Comparison of ENCODE assay signal across 8 cellular contexts in genomic region chr14:58280954-58281787, GRCh38. TPM values are rescaled to one million over a fixed set of nuclear protein-coding genes. Genes with fewer than 3 reads are reported as not detected.
A peak's percentile ranks its signal among the peaks of the same experiment; 100 is the strongest.
DNase-seq lines count a peak whose midpoint lies in the region; ATAC-seq, FAIRE-seq and TF ChIP-seq lines count a peak whose summit lies in the region.

No MANE protein-coding gene starts in this region.

- peaks cover 52% of the 10 kb centered on the region for H3K4me1 ChIP-seq in A549
- H3K4me1 ChIP-seq in foreskin keratinocyte: peaks cover 13% of the 10 kb centered on the region
- peaks cover 10% of the 10 kb centered on the region for H3K4me1 ChIP-seq in parathyroid adenoma

- TF ChIP-seq POLR2A in A549 (IDR thresholded peaks at IDR 0.05; ENCODE audit: low read length): no peak

- H3K27me3 ChIP-seq in foreskin keratinocyte: no peaks in the 10 kb centered on the region
- H3K27me3 ChIP-seq in parathyroid adenoma (ENCODE audit: control insufficient read depth, insufficient read depth, low read length): no peaks in the 10 kb centered on the region

- TF ChIP-seq RAD21 in A549 (conservative IDR thresholded peaks at IDR 0.05 in 1 of 2, IDR thresholded peaks at IDR 0.05 in 1 of 2): no peak

- H3K27me3 Mint-ChIP-seq in activated naive CD4-positive, alpha-beta T cell treated with anti-CD3 and anti-CD28 coated beads for 36 hours (ENCODE audit: low read depth): no peaks in the 10 kb centered on the region

- TF ChIP-seq CTCF in A549 (IDR thresholded peaks at IDR 0.05): no peak
- TF ChIP-seq CTCF in foreskin keratinocyte (conservative IDR thresholded peaks at IDR 0.05): no peak
- no peak for TF ChIP-seq CTCF in parathyroid adenoma (IDR thresholded peaks at IDR 0.05)

- no peak overlapping the region for H2AFZ ChIP-seq in parathyroid adenoma

- peak; percentile 65 to 69; a peak in 5 of 6 replicates for ATAC-seq in A549
- peak; percentile 61 for ATAC-seq in GM18858 (IDR thresholded peaks at IDR 0.05; ENCODE audit: unreplicated experiment)
- ATAC-seq in foreskin keratinocyte: peak; percentile 90
- ATAC-seq in HG03139 (IDR thresholded peaks at IDR 0.05; ENCODE audit: unreplicated experiment): no peak

- H3K4me2 ChIP-seq in A549 (peak overlapping the region; percentile 64), parathyroid adenoma (ENCODE audit: low read length) (no peak overlapping the region)

- H3K9me3 ChIP-seq in A549 (no peaks in the 10 kb centered on the region), parathyroid adenoma (ENCODE audit: control insufficient read depth, low read length) (no peaks in the 10 kb centered on the region)

- H3K4me1 Mint-ChIP-seq in activated naive CD4-positive, alpha-beta T cell treated with anti-CD3 and anti-CD28 coated beads for 36 hours (ENCODE audit: low read depth): peaks cover 68% of the 10 kb centered on the region

- peak overlapping the region; percentile 99 for H3K27ac Mint-ChIP-seq in activated naive CD4-positive, alpha-beta T cell treated with anti-CD3 and anti-CD28 coated beads for 36 hours

- peak overlapping the region; percentile 4 to 62; a peak in 4 of 6 replicates for H3K27ac ChIP-seq in A549
- H3K27ac ChIP-seq in foreskin keratinocyte: peak overlapping the region; percentile 13
- H3K27ac ChIP-seq in parathyroid adenoma: peak overlapping the region; percentile 79

- intact Hi-C loops in activated naive CD4-positive, alpha-beta T cell treated with anti-CD3 and anti-CD28 coated beads for 36 hours (cut with micrococcal nuclease): loop anchor here (1.0 to 5.0 kb wide), 9 partner anchors 11 to 356 kb away; partner anchors contain the start of genes ARID4A, DACT1, KIAA0586 and PSMA3

- H3K4me3 Mint-ChIP-seq in activated naive CD4-positive, alpha-beta T cell treated with anti-CD3 and anti-CD28 coated beads for 36 hours: peak overlapping the region; percentile 70

- H3K9me3 Mint-ChIP-seq in activated naive CD4-positive, alpha-beta T cell treated with anti-CD3 and anti-CD28 coated beads for 36 hours: no peaks in the 10 kb centered on the region

- peaks cover 38% of the 10 kb centered on the region for H3K36me3 Mint-ChIP-seq in activated naive CD4-positive, alpha-beta T cell treated with anti-CD3 and anti-CD28 coated beads for 36 hours (ENCODE audit: low read depth)

- DNase-seq in A549 (ENCODE audit: low read depth in 1 of 2, low spot score in 1 of 2) (peak; percentile 28 to 72), HTR-8/SVneo (ENCODE audit: insufficient read length, low spot score) (peak; percentile 96), foreskin keratinocyte (peak; percentile 87 to 94), UCSD-AML1 (lab: John Stamatoyannopoulos, UW; ENCODE audit: unreplicated experiment) (no peak)
- peak; percentile 66 for DNase-seq in activated naive CD4-positive, alpha-beta T cell treated with anti-CD3 and anti-CD28 coated beads for 36 hours

- no peak for TF ChIP-seq EP300 in A549 (IDR thresholded peaks at IDR 0.05)

- POLR2A ChIA-PET in A549 (lab: Yijun Ruan, JAX): interaction anchor here (2.6 kb wide), 1 partner anchor 17 kb away, joined by 9 read pairs; the partner anchor contains the start of gene ARID4A

- H3K9ac ChIP-seq in parathyroid adenoma: no peak overlapping the region

- no peak overlapping the region for H3K4me3 ChIP-seq in A549
- H3K4me3 ChIP-seq in parathyroid adenoma (ENCODE audit: low read depth, low read length): no peak overlapping the region

- no peaks in the 10 kb centered on the region for H3K36me3 ChIP-seq in parathyroid adenoma (ENCODE audit: control insufficient read depth, insufficient read depth, low read length)

- peaks cover 59% of the 10 kb centered on the region for H3K79me2 ChIP-seq in parathyroid adenoma

- CTCF ChIA-PET in A549 (lab: Yijun Ruan, JAX): interaction anchor here (1.3 kb wide), 1 partner anchor 36 kb away, joined by 3 read pairs; the partner anchor contains the start of gene PSMA3
- CTCF ChIA-PET in activated naive CD4-positive, alpha-beta T cell treated with anti-CD3 and anti-CD28 coated beads for 36 hours (lab: Charles Lee): interaction anchor here (0.7 kb wide), 1 partner anchor 9 kb away, joined by 5 read pairs; no protein-coding TSS in a partner anchor

- FAIRE-seq in A549 (lab: Jason Lieb, UNC) (no peak), HTR-8/SVneo (lab: Jason Lieb, UNC) (peak; percentile 99)

- WGBS in A549 (ENCODE audit: missing lambda C conversion rate): 44% methylated on average over 4 of the region's 4 CpGs

TF ChIP-seq in A549, 52 proteins besides CTCF, POLR2A, EP300 and RAD21 (continues in another document):
- TF ChIP-seq RFX5 (IDR thresholded peaks at IDR 0.05): no peak
- no peak for TF ChIP-seq BHLHE40 (IDR thresholded peaks at IDR 0.05; ENCODE audit: low read depth, low read length)
- TF ChIP-seq CBX2 (IDR thresholded peaks at IDR 0.05; ENCODE audit: borderline replicate concordance, low read depth): no peak
- TF ChIP-seq ZC3H11A (IDR thresholded peaks at IDR 0.05): no peak
- TF ChIP-seq ZNF302 (CRISPR knock-in tag; IDR thresholded peaks at IDR 0.05): no peak
- TF ChIP-seq HOXB5 (CRISPR knock-in tag; IDR thresholded peaks at IDR 0.05): no peak
- no peak for TF ChIP-seq SREBF2 (IDR thresholded peaks at IDR 0.05)
- TF ChIP-seq EHF (CRISPR knock-in tag; IDR thresholded peaks at IDR 0.05): no peak
- no peak for TF ChIP-seq GATA3 (IDR thresholded peaks at IDR 0.05; ENCODE audit: borderline replicate concordance)
- no peak for TF ChIP-seq KDM5A (IDR thresholded peaks at IDR 0.05)
- TF ChIP-seq REST (IDR thresholded peaks at IDR 0.05): no peak
- no peak for TF ChIP-seq ATOH8 (CRISPR knock-in tag; IDR thresholded peaks at IDR 0.05; ENCODE audit: low read depth)
- TF ChIP-seq E2F6 (IDR thresholded peaks at IDR 0.05; ENCODE audit: borderline replicate concordance, low read depth): no peak
- TF ChIP-seq PHF8 (IDR thresholded peaks at IDR 0.05; ENCODE audit: borderline replicate concordance, low read depth): no peak
- TF ChIP-seq MAFK (IDR thresholded peaks at IDR 0.05; ENCODE audit: partially characterized antibody): no peak

RNA-seq across cellular contexts. Expression of gene ARID4A, which starts 17.2 kb away (rescaled TPM):
- 9.3 and 15.1 TPM in 2 replicates for polyA plus RNA-seq in A549 (2011; rRNA removed)
- 1.6 and 2.4 TPM in 2 replicates for polyA plus RNA-seq in A549 (2012; cell fraction: cytosol; rRNA removed)
- 2.0 and 2.5 TPM in 2 replicates for polyA plus RNA-seq in A549 (2012; cell fraction: nucleus; rRNA removed)
- 6.9 to 9.7 TPM (median 9.0 TPM) in 3 replicates for polyA plus RNA-seq in A549 (2017; fragmentation: RNase III; extraction: RNeasy Plus Mini Kit Qiagen cat#74134 plus additional on column Dnase treatment)
- 6.2 and 8.6 TPM in 2 replicates for polyA minus RNA-seq in A549 (2011; rRNA and poly(A)+ RNA removed)
- total RNA-seq in activated naive CD4-positive, alpha-beta T cell treated with anti-CD3 and anti-CD28 coated beads for 36 hours: 10 to 100 TPM; 18.9 to 20.4 TPM
- total RNA-seq in foreskin keratinocyte: 6.2 and 6.4 TPM in 2 replicates
- 0.94 and 1.1 TPM in 2 replicates for polyA plus RNA-seq in foreskin keratinocyte

RNA-seq across cellular contexts. Expression of gene PSMA3, which starts 36.5 kb away (rescaled TPM):
- polyA plus RNA-seq in A549 (2011; rRNA removed) (410 and 411 TPM in 2 replicates), A549 (2017; fragmentation: RNase III; extraction: RNeasy Plus Mini Kit Qiagen cat#74134 plus additional on column Dnase treatment) (260 to 286 TPM (median 261 TPM) in 3 replicates), foreskin keratinocyte (165 and 183 TPM in 2 replicates)
- 276 and 300 TPM in 2 replicates for polyA plus RNA-seq in A549 (2012; cell fraction: cytosol; rRNA removed)
- polyA plus RNA-seq in A549 (2012; cell fraction: nucleus; rRNA removed): 108 and 132 TPM in 2 replicates
- 115 and 129 TPM in 2 replicates for polyA minus RNA-seq in A549 (2011; rRNA and poly(A)+ RNA removed)
- total RNA-seq in activated naive CD4-positive, alpha-beta T cell treated with anti-CD3 and anti-CD28 coated beads for 36 hours: 100 to 1,000 TPM; 399 to 424 TPM
- 147 and 155 TPM in 2 replicates for total RNA-seq in foreskin keratinocyte

Comparison
In these comparisons a context has a peak if more than half of its experiments do, and no peak if none do; other contexts are left out.
1. H3K27ac ChIP-seq: peak in every context shown above with its lines; median percentile 79 in parathyroid adenoma; 33 in A549; 13 in foreskin keratinocyte.